ENCODE assay signal across 21 cellular contexts in genomic region chr7:18553585-18554055, GRCh38. TPM values are rescaled to one million over a fixed set of nuclear protein-coding genes. Genes with fewer than 3 reads are reported as not detected.
DNase-seq lines count a peak whose midpoint lies in the region; ATAC-seq and TF ChIP-seq lines count a peak whose summit lies in the region.
"Had no signal": no experiment of that assay in that cellular context is flagged by ENCODE, and none has a peak within 500 bp of the region (broad histone marks: within the 10 kb centered on the region; RNA-seq: fewer than 3 reads in every experiment).

No MANE protein-coding gene starts in this region.

- POLR2A ChIA-PET in activated CD4-positive, alpha-beta memory T cell treated with anti-CD3 and anti-CD28 coated beads, Interleukin-2, amount 10 ng/mL, durations not matched to agents 7 days and 5 days (lab: Charles Lee): no interaction called here

- H3K27ac Mint-ChIP-seq in endothelial cell (ENCODE audit: unreplicated experiment): peak overlapping the region; percentile 57
- H3K27ac Mint-ChIP-seq in activated CD4-positive, alpha-beta memory T cell treated with anti-CD3 and anti-CD28 coated beads, Interleukin-2, amount 10 ng/mL, durations not matched to agents 7 days and 5 days: no peak overlapping the region
- H3K27ac Mint-ChIP-seq: activated CD4-positive, alpha-beta T cell treated with anti-CD3 and anti-CD28 coated beads, Interleukin-2, amount 10 ng/mL, durations not matched to agents 7 days and 5 days; activated naive CD4-positive, alpha-beta T cell treated with anti-CD3 and anti-CD28 coated beads, Interleukin-2, amount 50 U/mL, for 24 hours; activated T-helper 1 cell treated with anti-CD3 and anti-CD28 coated beads, Interleukin-12 subunit alpha, Interleukin-12 subunit beta, Interleukin-2, Interleukin-4 antibody, amounts not matched to agents 30 ng/mL and 10 ng/mL and 1 ng/mL, durations not matched to agents 14 hours and 24 hours and 36 hours had no signal

- peak overlapping the region; percentile 71 for H3K4me2 ChIP-seq in OCI-LY3 (ENCODE audit: low read length)
- H3K4me2 ChIP-seq: PC-9 had no signal

- no peaks in the 10 kb centered on the region for H3K27me3 ChIP-seq in OCI-LY3 (ENCODE audit: low read depth, low read length)
- H3K27me3 ChIP-seq in thyroid gland: no peaks in the 10 kb centered on the region
- no peaks in the 10 kb centered on the region for H3K27me3 ChIP-seq in upper lobe of right lung
- H3K27me3 ChIP-seq: foreskin keratinocyte had no signal

- no peaks in the 10 kb centered on the region for H4K20me1 ChIP-seq in OCI-LY3 (ENCODE audit: insufficient read depth, low read length)

- peak overlapping the region; percentile 43; the same call in 1 of the 2 replicates for H3K9ac ChIP-seq in OCI-LY3 (ENCODE audit: low read length)

- no peak overlapping the region for H3K4me3 Mint-ChIP-seq in endothelial cell (ENCODE audit: unreplicated experiment)
- no peak overlapping the region for H3K4me3 Mint-ChIP-seq in activated CD4-positive, alpha-beta memory T cell treated with anti-CD3 and anti-CD28 coated beads, Interleukin-2, amount 10 ng/mL, durations not matched to agents 7 days and 5 days
- H3K4me3 Mint-ChIP-seq: activated CD4-positive, alpha-beta T cell treated with anti-CD3 and anti-CD28 coated beads, Interleukin-2, amount 10 ng/mL, durations not matched to agents 7 days and 5 days; activated naive CD4-positive, alpha-beta T cell treated with anti-CD3 and anti-CD28 coated beads, Interleukin-2, amount 50 U/mL, for 24 hours; activated T-helper 1 cell treated with anti-CD3 and anti-CD28 coated beads, Interleukin-12 subunit alpha, Interleukin-12 subunit beta, Interleukin-2, Interleukin-4 antibody, amounts not matched to agents 30 ng/mL and 10 ng/mL and 1 ng/mL, durations not matched to agents 14 hours and 24 hours and 36 hours had no signal

- TF ChIP-seq CTCF in OCI-LY3 (IDR thresholded peaks at IDR 0.05; ENCODE audit: low read depth, low read length): no peak
- TF ChIP-seq CTCF in endothelial cell (IDR thresholded peaks at IDR 0.05; ENCODE audit: unreplicated experiment): no peak
- no peak for TF ChIP-seq CTCF in thyroid gland (IDR thresholded peaks at IDR 0.05)
- TF ChIP-seq CTCF in upper lobe of right lung (IDR thresholded peaks at IDR 0.05): no peak

- H3K36me3 ChIP-seq in OCI-LY3 (replicated peaks; ENCODE audit: low read depth, low read length) (no peaks in the 10 kb centered on the region), thyroid gland (no peaks in the 10 kb centered on the region), upper lobe of right lung (no peaks in the 10 kb centered on the region)
- H3K36me3 ChIP-seq: prostate gland had no signal

- no peaks in the 10 kb centered on the region for H3K27me3 Mint-ChIP-seq in endothelial cell (ENCODE audit: unreplicated experiment)
- no peaks in the 10 kb centered on the region for H3K27me3 Mint-ChIP-seq in activated CD4-positive, alpha-beta memory T cell treated with anti-CD3 and anti-CD28 coated beads, Interleukin-2, amount 10 ng/mL, durations not matched to agents 7 days and 5 days
- H3K27me3 Mint-ChIP-seq: activated CD4-positive, alpha-beta T cell treated with anti-CD3 and anti-CD28 coated beads, Interleukin-2, amount 10 ng/mL, durations not matched to agents 7 days and 5 days; activated naive CD4-positive, alpha-beta T cell treated with anti-CD3 and anti-CD28 coated beads, Interleukin-2, amount 50 U/mL, for 24 hours had no signal

- 78 to 80% methylated on average over 4 of the region's 4 CpGs for WGBS in thyroid gland, 2 donors

- H3K4me1 ChIP-seq in OCI-LY3 (ENCODE audit: low read length): peaks cover 22% of the 10 kb centered on the region
- H3K4me1 ChIP-seq in thyroid gland: peaks cover 24 to 43% of the 10 kb centered on the region in 2 donors
- H3K4me1 ChIP-seq in upper lobe of right lung: no peaks in the 10 kb centered on the region
- H3K4me1 ChIP-seq: prostate gland had no signal

- H3K4me3 ChIP-seq in OCI-LY3 (ENCODE audit: low read length) (peak overlapping the region; percentile 52; the same call in 1 of the 2 replicates), thyroid gland (replicated peaks in 1 of 3) (no peak overlapping the region), upper lobe of right lung (no peak overlapping the region)
- H3K4me3 ChIP-seq: K562, lung, PC-9, prostate gland had no signal

- no peak overlapping the region for H3K27ac ChIP-seq in OCI-LY3 (ENCODE audit: low read length)
- peak overlapping the region in 2 of 3 donors; percentile 19 to 68 for H3K27ac ChIP-seq in thyroid gland
- H3K27ac ChIP-seq in upper lobe of right lung: no peak overlapping the region
- H3K27ac ChIP-seq: foreskin keratinocyte, PC-9 had no signal

- H2AFZ ChIP-seq in OCI-LY3 (ENCODE audit: low read depth, low read length): no peak overlapping the region; the same call in 1 of the 2 replicates
- H2AFZ ChIP-seq: PC-9 had no signal

- TF ChIP-seq POLR2A in thyroid gland (IDR thresholded peaks at IDR 0.05): no peak

- intact Hi-C loops in thyroid gland (cut with DNase I): no loop called here
- intact Hi-C loops in upper lobe of right lung (cut with DNase I): no loop called here

- ATAC-seq in upper lobe of right lung: no peak
- ATAC-seq: K562 had no signal

- CTCF ChIA-PET in activated CD4-positive, alpha-beta memory T cell treated with anti-CD3 and anti-CD28 coated beads, Interleukin-2, amount 10 ng/mL, durations not matched to agents 7 days and 5 days (lab: Charles Lee): no interaction called here

- peak; percentile 23 for DNase-seq in DMS 273 treated with DMSO at 0.1 percent for 48 hours (lab: John Stamatoyannopoulos, UW)
- no peak for DNase-seq in endothelial cell (ENCODE audit: low spot score)
- DNase-seq in thyroid gland: no peak
- DNase-seq in upper lobe of right lung: no peak
- DNase-seq in foreskin melanocyte: no peak
- DNase-seq in activated CD4-positive, alpha-beta memory T cell treated with anti-CD3 and anti-CD28 coated beads, Interleukin-2, amount 10 ng/mL, durations not matched to agents 7 days and 5 days: no peak
- DNase-seq: activated CD4-positive, alpha-beta T cell treated with anti-CD3 and anti-CD28 coated beads, Interleukin-2, amount 10 ng/mL, durations not matched to agents 7 days and 5 days; anterior cingulate cortex; central memory CD4-positive, alpha-beta T cell; erythroblast; foreskin keratinocyte; hippocampal formation; PC-9; SIG-M5; T-helper 2 cell had no signal

- H3K79me2 ChIP-seq in OCI-LY3 (ENCODE audit: low read length): no peaks in the 10 kb centered on the region

- no peaks in the 10 kb centered on the region for H3K9me3 Mint-ChIP-seq in endothelial cell (ENCODE audit: unreplicated experiment)
- no peaks in the 10 kb centered on the region for H3K9me3 Mint-ChIP-seq in activated CD4-positive, alpha-beta memory T cell treated with anti-CD3 and anti-CD28 coated beads, Interleukin-2, amount 10 ng/mL, durations not matched to agents 7 days and 5 days
- H3K9me3 Mint-ChIP-seq: activated CD4-positive, alpha-beta T cell treated with anti-CD3 and anti-CD28 coated beads, Interleukin-2, amount 10 ng/mL, durations not matched to agents 7 days and 5 days; activated naive CD4-positive, alpha-beta T cell treated with anti-CD3 and anti-CD28 coated beads, Interleukin-2, amount 50 U/mL, for 24 hours; activated T-helper 1 cell treated with anti-CD3 and anti-CD28 coated beads, Interleukin-12 subunit alpha, Interleukin-12 subunit beta, Interleukin-2, Interleukin-4 antibody, amounts not matched to agents 30 ng/mL and 10 ng/mL and 1 ng/mL, durations not matched to agents 14 hours and 24 hours and 36 hours had no signal

- peaks cover 10% of the 10 kb centered on the region for H3K4me1 Mint-ChIP-seq in endothelial cell (ENCODE audit: unreplicated experiment)
- H3K4me1 Mint-ChIP-seq in activated CD4-positive, alpha-beta memory T cell treated with anti-CD3 and anti-CD28 coated beads, Interleukin-2, amount 10 ng/mL, durations not matched to agents 7 days and 5 days: no peaks in the 10 kb centered on the region
- H3K4me1 Mint-ChIP-seq: activated CD4-positive, alpha-beta T cell treated with anti-CD3 and anti-CD28 coated beads, Interleukin-2, amount 10 ng/mL, durations not matched to agents 7 days and 5 days; activated naive CD4-positive, alpha-beta T cell treated with anti-CD3 and anti-CD28 coated beads, Interleukin-2, amount 50 U/mL, for 24 hours had no signal

- H3K9me3 ChIP-seq in OCI-LY3 (ENCODE audit: insufficient read depth, low read length): no peaks in the 10 kb centered on the region
- no peaks in the 10 kb centered on the region for H3K9me3 ChIP-seq in thyroid gland
- no peaks in the 10 kb centered on the region for H3K9me3 ChIP-seq in upper lobe of right lung
- H3K9me3 ChIP-seq: prostate gland had no signal

- no peaks in the 10 kb centered on the region for H3K36me3 Mint-ChIP-seq in endothelial cell (ENCODE audit: low read depth, unreplicated experiment)
- H3K36me3 Mint-ChIP-seq in activated CD4-positive, alpha-beta memory T cell treated with anti-CD3 and anti-CD28 coated beads, Interleukin-2, amount 10 ng/mL, durations not matched to agents 7 days and 5 days (ENCODE audit: low read depth): no peaks in the 10 kb centered on the region
- H3K36me3 Mint-ChIP-seq: activated naive CD4-positive, alpha-beta T cell treated with anti-CD3 and anti-CD28 coated beads, Interleukin-2, amount 50 U/mL, for 24 hours had no signal

RNA-seq across cellular contexts. Expression of gene HDAC9, which starts 58.1 kb away (rescaled TPM):
- 1.2 TPM for total RNA-seq in endothelial cell (ENCODE audit: unreplicated experiment)
- 10 to 100 TPM in 1 of 4 donors, 1 to 10 TPM in 3; 5.4 to 28.2 (median 7.2) TPM for total RNA-seq in thyroid gland
- 52.4 TPM for total RNA-seq in upper lobe of right lung
- under 1 TPM; 0.55 to 0.65 TPM for total RNA-seq in activated CD4-positive, alpha-beta memory T cell treated with anti-CD3 and anti-CD28 coated beads, Interleukin-2, amount 10 ng/mL, durations not matched to agents 7 days and 5 days

Comparison
In these comparisons a context has a peak if more than half of its experiments do, and no peak if none do; other contexts are left out.
1. H3K27ac ChIP-seq: peak in thyroid gland (2 of 3); none in OCI-LY3 (single experiment) and upper lobe of right lung (single experiment).